In genomic region chr12:45729233-45730115, GRCh38 we compare ENCODE assay signal across 8 cellular contexts. TPM values are rescaled to one million over a fixed set of nuclear protein-coding genes. Genes with fewer than 3 reads are reported as not detected.
A peak's percentile ranks its signal among the peaks of the same experiment; 100 is the strongest.
DNase-seq lines count a peak whose midpoint lies in the region; ATAC-seq and TF ChIP-seq lines count a peak whose summit lies in the region.

Gene ARID2, plus strand, starts transcription at chr12:45729706. Its CDS starts 131 bp downstream, at chr12:45729837.

- H3K9me3 Mint-ChIP-seq in endothelial cell (ENCODE audit: unreplicated experiment) (no peaks in the 10 kb centered on the region), mesothelial cell of epicardium (no peaks in the 10 kb centered on the region)

- TF ChIP-seq CTCF in endothelial cell (IDR thresholded peaks at IDR 0.05; ENCODE audit: unreplicated experiment): no peak
- TF ChIP-seq CTCF in mesothelial cell of epicardium (IDR thresholded peaks at IDR 0.05; ENCODE audit: unreplicated experiment): no peak

- in situ Hi-C loops in ACHN (cut with HindIII; ENCODE audit: low pct_ligation_motif_present, low pct_unique_long_range_greater_than_20kb, low sequenced_read_pairs): no loop called here

- peak within 1 kb of the TSS; percentile 99 for H3K27ac Mint-ChIP-seq in endothelial cell (ENCODE audit: unreplicated experiment)
- peak within 1 kb of the TSS; percentile 100 for H3K27ac Mint-ChIP-seq in mesothelial cell of epicardium

- ATAC-seq in GM18909 (IDR thresholded peaks at IDR 0.05; ENCODE audit: poor library complexity, unreplicated experiment) (peak; percentile 14), HG03139 (IDR thresholded peaks at IDR 0.05; ENCODE audit: unreplicated experiment) (peak; percentile 6)

- H3K36me3 Mint-ChIP-seq in endothelial cell (ENCODE audit: low read depth, unreplicated experiment): peaks cover 7% of the 10 kb centered on the region
- H3K36me3 Mint-ChIP-seq in mesothelial cell of epicardium: peaks cover 2% of the 10 kb centered on the region

- H3K4me3 Mint-ChIP-seq in endothelial cell (ENCODE audit: unreplicated experiment): peak within 1 kb of the TSS; percentile 99
- peak within 1 kb of the TSS; percentile 98 for H3K4me3 Mint-ChIP-seq in mesothelial cell of epicardium

- H3K27me3 Mint-ChIP-seq in endothelial cell (ENCODE audit: unreplicated experiment): peaks cover 9% of the 10 kb centered on the region
- H3K27me3 Mint-ChIP-seq in mesothelial cell of epicardium (ENCODE audit: low read depth): no peaks in the 10 kb centered on the region

- H3K4me1 Mint-ChIP-seq in endothelial cell (ENCODE audit: unreplicated experiment): peaks cover 30% of the 10 kb centered on the region
- H3K4me1 Mint-ChIP-seq in mesothelial cell of epicardium: peaks cover 30% of the 10 kb centered on the region

- DNase-seq in ACHN: peak; percentile 78
- DNase-seq in NCI-H82 (lab: John Stamatoyannopoulos, UW): peak; percentile 84
- peak; percentile 64 for DNase-seq in activated CD8-positive, alpha-beta memory T cell treated with anti-CD3 and anti-CD28 coated beads, Interleukin-2, amount 50 U/mL, for 4 hours
- DNase-seq in endothelial cell (ENCODE audit: low spot score): peak; percentile 66
- DNase-seq in mesothelial cell of epicardium (ENCODE audit: low spot score in 2 of 2, unreplicated experiment in 2 of 2): peak; percentile 55 to 75
- peak; percentile 21 to 51 for DNase-seq in stimulated activated CD8-positive, alpha-beta memory T cell treated with anti-CD3 and anti-CD28 coated beads, Interleukin-15, amount 100 ng/mL, for 4 hours (ENCODE audit: low read depth in 2 of 2)

RNA-seq across cellular contexts. Expression of gene ARID2, which starts in this region (rescaled TPM):
- total RNA-seq in endothelial cell (ENCODE audit: unreplicated experiment) (46.3 TPM), mesothelial cell of epicardium (57.9 to 67.1 TPM (median 64.3 TPM) in 3 replicates)

Comparison
In these comparisons a context has a peak if more than half of its experiments do, and no peak if none do; other contexts are left out.
1. Peak in every context shown above with its lines: DNase-seq and ATAC-seq.